In genomic region chr1:209375681-209376360, GRCh38 we compare ENCODE assay signal across 16 cellular contexts.
DNase-seq lines count a peak whose midpoint lies in the region; ATAC-seq, FAIRE-seq and TF ChIP-seq lines count a peak whose summit lies in the region.
"Had no signal": no experiment of that assay in that cellular context is flagged by ENCODE, and none has a peak within 500 bp of the region (broad histone marks: within the 10 kb centered on the region; RNA-seq: fewer than 3 reads in every experiment).

No MANE protein-coding gene starts in this region.

- intact Hi-C loops in activated CD8-positive, alpha-beta T cell treated with anti-CD3 and anti-CD28 coated beads for 36 hours (cut with micrococcal nuclease): no loop called here

- H3K79me2 ChIP-seq in GM23338 (replicated peaks; ENCODE audit: insufficient read depth) (no peaks in the 10 kb centered on the region), SK-N-SH (ENCODE audit: insufficient read depth) (no peaks in the 10 kb centered on the region)

- H3F3A ChIP-seq in GM23338 (replicated peaks; ENCODE audit: low read depth) (no peaks in the 10 kb centered on the region; the same call in 1 of the 2 replicates), SK-N-SH (replicated peaks; ENCODE audit: insufficient read depth) (peaks cover 12% of the 10 kb centered on the region)

- DNase-seq in GM23338 (ENCODE audit: low spot score) (peak; percentile 72), SK-N-SH (no peak), fibroblast of peridontal ligament (ENCODE audit: extremely low read depth) (peak; percentile 77), skeletal muscle cell (ENCODE audit: low read depth) (peak; percentile 25), GM12891 (ENCODE audit: insufficient read length, low spot score) (no peak)
- DNase-seq in activated CD8-positive, alpha-beta T cell treated with anti-CD3 and anti-CD28 coated beads for 36 hours: no peak
- DNase-seq: activated CD4-positive, alpha-beta T cell treated with anti-CD3 and anti-CD28 coated beads for 1 hour; activated naive CD8-positive, alpha-beta T cell treated with anti-CD3 and anti-CD28 coated beads, Interleukin-2, amount 50 U/mL, for 24 hours; activated T-cell treated with anti-CD3 and anti-CD28 coated beads for 4 hours; CD4-positive, alpha-beta T cell; dorsolateral prefrontal cortex; NCI-H226; stimulated activated CD4-positive, alpha-beta T cell treated with anti-CD3 and anti-CD28 coated beads, Interleukin-4, amount 100 ng/mL, for 24 hours; stimulated activated naive CD4-positive, alpha-beta T cell treated with Interleukin-2 at 50 U/mL for 16 hours had no signal

- 67% methylated on average over 2 of the region's 2 CpGs for WGBS in SK-N-SH (ENCODE audit: low lambda C conversion rate)

- no peak overlapping the region for H3K4me3 Mint-ChIP-seq in GM23338
- no peak overlapping the region for H3K4me3 Mint-ChIP-seq in activated CD8-positive, alpha-beta T cell treated with anti-CD3 and anti-CD28 coated beads for 36 hours
- H3K4me3 Mint-ChIP-seq: activated naive CD8-positive, alpha-beta T cell treated with anti-CD3 and anti-CD28 coated beads, Interleukin-2, amount 50 U/mL, for 24 hours; CD4-positive, alpha-beta T cell had no signal

- TF ChIP-seq CTCF in GM23338 (conservative IDR thresholded peaks at IDR 0.05; ENCODE audit: low read depth in 2 of 2): no peak
- TF ChIP-seq CTCF in SK-N-SH (IDR thresholded peaks at IDR 0.05): no peak
- no peak for TF ChIP-seq CTCF in activated CD8-positive, alpha-beta T cell treated with anti-CD3 and anti-CD28 coated beads for 36 hours (IDR thresholded peaks at IDR 0.05)

- peak overlapping the region; percentile 21; the same call in 1 of the 2 replicates for H3K9ac ChIP-seq in SK-N-SH

- POLR2A ChIA-PET in SK-N-SH (lab: Yijun Ruan, JAX): no interaction called here
- POLR2A ChIA-PET in activated CD8-positive, alpha-beta T cell treated with anti-CD3 and anti-CD28 coated beads for 36 hours (lab: Charles Lee): no interaction called here

- CTCF ChIA-PET in SK-N-SH (lab: Yijun Ruan, JAX): interaction anchor here (0.7 to 2.4 kb wide), 6 partner anchors 9 to 48 kb away, joined by 3 to 16 read pairs (median 4); no protein-coding TSS in a partner anchor
- CTCF ChIA-PET in activated CD8-positive, alpha-beta T cell treated with anti-CD3 and anti-CD28 coated beads for 36 hours (lab: Charles Lee): interaction anchor here (1.2 kb wide), 1 partner anchor 194 kb away, joined by 3 read pairs; no protein-coding TSS in a partner anchor

- ATAC-seq in GM23338 (peak; percentile 91), HG02678 (IDR thresholded peaks at IDR 0.05; ENCODE audit: unreplicated experiment) (no peak)
- ATAC-seq in activated CD8-positive, alpha-beta T cell treated with anti-CD3 and anti-CD28 coated beads for 36 hours: no peak
- ATAC-seq: activated naive CD8-positive, alpha-beta T cell treated with anti-CD3 and anti-CD28 coated beads, Interleukin-2, amount 50 U/mL, for 24 hours; gastroesophageal sphincter had no signal

- FAIRE-seq in GM12891 (lab: Jason Lieb, UNC): no peak

- H3K36me3 ChIP-seq in GM23338 (ENCODE audit: insufficient read depth): no peaks in the 10 kb centered on the region
- H3K36me3 ChIP-seq in SK-N-SH (replicated peaks in 1 of 2; ENCODE audit: control insufficient read depth in 1 of 2, insufficient read depth in 2 of 2, low read length in 1 of 2): no peaks in the 10 kb centered on the region
- H3K36me3 ChIP-seq: gastroesophageal sphincter had no signal

- H4K20me1 ChIP-seq in GM23338 (replicated peaks; ENCODE audit: insufficient read depth) (no peaks in the 10 kb centered on the region), SK-N-SH (ENCODE audit: insufficient read depth) (no peaks in the 10 kb centered on the region)

- peaks cover 7% of the 10 kb centered on the region for H3K27me3 Mint-ChIP-seq in GM23338 (ENCODE audit: insufficient read depth, low read depth, poor library complexity)
- H3K27me3 Mint-ChIP-seq in activated CD8-positive, alpha-beta T cell treated with anti-CD3 and anti-CD28 coated beads for 36 hours: no peaks in the 10 kb centered on the region

- no peak for TF ChIP-seq POLR2A in GM12891 (IDR thresholded peaks at IDR 0.05; ENCODE audit: low read depth, low read length)

- peak overlapping the region; percentile 4; the same call in 1 of the 2 replicates for H3K4me3 ChIP-seq in GM23338
- no peak overlapping the region for H3K4me3 ChIP-seq in SK-N-SH (ENCODE audit: low read depth in 2 of 2, low read length in 1 of 2)
- H3K4me3 ChIP-seq in skeletal muscle cell (ENCODE audit: low read depth, low read length): no peak overlapping the region
- H3K4me3 ChIP-seq: dorsolateral prefrontal cortex, gastroesophageal sphincter had no signal

- H3K27me3 ChIP-seq in GM23338 (ENCODE audit: insufficient read depth): no peaks in the 10 kb centered on the region
- H3K27me3 ChIP-seq in SK-N-SH (ENCODE audit: insufficient read depth): no peaks in the 10 kb centered on the region

- peak overlapping the region; percentile 72 for H3K27ac ChIP-seq in GM23338 (ENCODE audit: low read depth)
- H3K27ac ChIP-seq in SK-N-SH (ENCODE audit: low read depth in 2 of 2, low read length in 1 of 2): peak overlapping the region; percentile 5 to 54; a peak in 3 of 4 replicates
- H3K27ac ChIP-seq: dorsolateral prefrontal cortex, gastroesophageal sphincter had no signal

- TF ChIP-seq EP300 in SK-N-SH (IDR thresholded peaks at IDR 0.05; ENCODE audit: borderline replicate concordance in 1 of 2, low read depth in 1 of 2, low read length in 1 of 2): no peak; a peak in 1 of 4 replicates

- H2AFZ ChIP-seq in GM23338: no peak overlapping the region
- no peak overlapping the region; the same call in 1 of the 2 replicates for H2AFZ ChIP-seq in SK-N-SH (ENCODE audit: low read depth)

- no peaks in the 10 kb centered on the region for H3K36me3 Mint-ChIP-seq in GM23338 (ENCODE audit: low read depth)
- H3K36me3 Mint-ChIP-seq in activated CD8-positive, alpha-beta T cell treated with anti-CD3 and anti-CD28 coated beads for 36 hours (ENCODE audit: low read depth): no peaks in the 10 kb centered on the region

- H3K4me1 Mint-ChIP-seq in GM23338: peaks cover 32% of the 10 kb centered on the region
- no peaks in the 10 kb centered on the region for H3K4me1 Mint-ChIP-seq in activated CD8-positive, alpha-beta T cell treated with anti-CD3 and anti-CD28 coated beads for 36 hours (ENCODE audit: low read depth)
- H3K4me1 Mint-ChIP-seq: activated naive CD8-positive, alpha-beta T cell treated with anti-CD3 and anti-CD28 coated beads, Interleukin-2, amount 50 U/mL, for 24 hours had no signal

- H3K4me2 ChIP-seq in GM23338: peak overlapping the region; percentile 31
- H3K4me2 ChIP-seq in SK-N-SH: peak overlapping the region; percentile 22

- H3K4me1 ChIP-seq in GM23338 (ENCODE audit: insufficient read depth) (peaks cover 25% of the 10 kb centered on the region), SK-N-SH (ENCODE audit: control insufficient read depth in 1 of 2, insufficient read depth in 2 of 2, low read depth in 1 of 2, low read length in 1 of 2) (peaks cover 8 to 13% of the 10 kb centered on the region in 2 experiments; a peak in 3 of 4 replicates)
- H3K4me1 ChIP-seq: gastroesophageal sphincter had no signal

- H3K9me2 ChIP-seq in GM23338 (ENCODE audit: insufficient read depth): peaks cover 37% of the 10 kb centered on the region
- H3K9me2 ChIP-seq in SK-N-SH: no peaks in the 10 kb centered on the region

- H3K27ac Mint-ChIP-seq in GM23338: peak overlapping the region; percentile 83
- H3K27ac Mint-ChIP-seq in activated CD8-positive, alpha-beta T cell treated with anti-CD3 and anti-CD28 coated beads for 36 hours: no peak overlapping the region
- H3K27ac Mint-ChIP-seq: activated naive CD8-positive, alpha-beta T cell treated with anti-CD3 and anti-CD28 coated beads, Interleukin-2, amount 50 U/mL, for 24 hours; CD4-positive, alpha-beta T cell had no signal

- H3K9me3 Mint-ChIP-seq in GM23338: no peaks in the 10 kb centered on the region
- no peaks in the 10 kb centered on the region for H3K9me3 Mint-ChIP-seq in activated CD8-positive, alpha-beta T cell treated with anti-CD3 and anti-CD28 coated beads for 36 hours
- H3K9me3 Mint-ChIP-seq: activated naive CD8-positive, alpha-beta T cell treated with anti-CD3 and anti-CD28 coated beads, Interleukin-2, amount 50 U/mL, for 24 hours; CD4-positive, alpha-beta T cell had no signal

- H3K9me3 ChIP-seq in SK-N-SH: no peaks in the 10 kb centered on the region
- H3K9me3 ChIP-seq: gastroesophageal sphincter had no signal

- TF ChIP-seq RAD21 in SK-N-SH (IDR thresholded peaks at IDR 0.05; ENCODE audit: low read length): no peak

TF ChIP-seq in SK-N-SH, 30 proteins besides CTCF, POLR2A, EP300 and RAD21 (continues in another document):
- TF ChIP-seq SMC3 (IDR thresholded peaks at IDR 0.05; ENCODE audit: low read depth, low read length): no peak
- peak; percentile 25; the same call in 1 of the 2 replicates for TF ChIP-seq TCF12 (IDR thresholded peaks at IDR 0.05)
- peak; percentile 25; the same call in 1 of the 2 replicates for TF ChIP-seq NFIC (IDR thresholded peaks at IDR 0.05; ENCODE audit: borderline replicate concordance)
- no peak for TF ChIP-seq CHD2 (IDR thresholded peaks at IDR 0.05; ENCODE audit: low read length, partially characterized antibody)
- no peak for TF ChIP-seq FOXM1 (IDR thresholded peaks at IDR 0.05; ENCODE audit: low read depth)
- no peak for TF ChIP-seq TAF1 (IDR thresholded peaks at IDR 0.05; ENCODE audit: borderline replicate concordance, low read depth, low read length)
- no peak for TF ChIP-seq MEF2A (IDR thresholded peaks at IDR 0.05; ENCODE audit: borderline replicate concordance, low read depth)
- TF ChIP-seq MAX (IDR thresholded peaks at IDR 0.05; ENCODE audit: low read depth): no peak

TF ChIP-seq in GM12891, 5 proteins besides CTCF, POLR2A, EP300 and RAD21:
- TF ChIP-seq SPI1 (IDR thresholded peaks at IDR 0.05; ENCODE audit: low read depth, low read length): no peak
- no peak for TF ChIP-seq POLR2AphosphoS5 (IDR thresholded peaks at IDR 0.05; ENCODE audit: low read depth, low read length)
- no peak for TF ChIP-seq TAF1 (IDR thresholded peaks at IDR 0.05; ENCODE audit: low read depth, low read length)
- no peak for TF ChIP-seq PAX5 (IDR thresholded peaks at IDR 0.05; ENCODE audit: insufficient read depth, low read length, severe bottlenecking)
- TF ChIP-seq POU2F2 (IDR thresholded peaks at IDR 0.05; ENCODE audit: low read depth, low read length): no peak

Comparison
In these comparisons a context has a peak if more than half of its experiments do, and no peak if none do; other contexts are left out.
1. DNase-seq: peak in GM23338 (single experiment), fibroblast of peridontal ligament (single experiment) and skeletal muscle cell (single experiment); none in SK-N-SH (single experiment), activated CD8-positive, alpha-beta T cell treated with anti-CD3 and anti-CD28 coated beads for 36 hours (single experiment) and GM12891 (single experiment).